9 cellular contexts compared by ENCODE assay signal in genomic region chr12:53251477-53252348, GRCh38. TPM values are rescaled to one million over a fixed set of nuclear protein-coding genes. Genes with fewer than 3 reads are reported as not detected.
DNase-seq lines count a peak whose midpoint lies in the region; ATAC-seq lines count a peak whose summit lies in the region.
"Had no signal": no experiment of that assay in that cellular context is flagged by ENCODE, and none has a peak within 500 bp of the region (broad histone marks: within the 10 kb centered on the region; RNA-seq: fewer than 3 reads in every experiment).

No MANE protein-coding gene starts in this region.

- CTCF ChIA-PET in activated CD4-positive, alpha-beta memory T cell treated with anti-CD3 and anti-CD28 coated beads for 36 hours (lab: Charles Lee) = interaction anchor here (0.6 to 5.1 kb wide), 17 partner anchors 9 to 198 kb away, joined by 3 to 164 read pairs (median 5); partner anchors contain the start of genes ESPL1 and PFDN5

- H3K4me2 ChIP-seq in BLaER1 treated with 17β-estradiol and CSF1 and Interleukin-3, amounts not matched to agents 10 nM and 100 nM = peak overlapping the region; percentile 96 to 100 (median 99)

- no peaks in the 10 kb centered on the region for H3K27me3 Mint-ChIP-seq in activated CD4-positive, alpha-beta memory T cell treated with anti-CD3 and anti-CD28 coated beads for 36 hours
- no peaks in the 10 kb centered on the region for H3K27me3 Mint-ChIP-seq in memory B cell

- H3K4me1 Mint-ChIP-seq in activated CD4-positive, alpha-beta memory T cell treated with anti-CD3 and anti-CD28 coated beads for 36 hours (ENCODE audit: low read depth) = peaks cover 40% of the 10 kb centered on the region
- peaks cover 33% of the 10 kb centered on the region for H3K4me1 Mint-ChIP-seq in memory B cell

- H3K4me1 ChIP-seq in BLaER1 treated with 17β-estradiol and CSF1 and Interleukin-3, amounts not matched to agents 10 nM and 100 nM = peaks cover 49 to 60% (median 56%) of the 10 kb centered on the region in 10 experiments

- peak overlapping the region; percentile 69 to 88 (median 86) for H3K27ac ChIP-seq in BLaER1 treated with 17β-estradiol and CSF1 and Interleukin-3, amounts not matched to agents 10 nM and 100 nM

- no peaks in the 10 kb centered on the region for H3K9me3 ChIP-seq in BLaER1 treated with 17β-estradiol and CSF1 and Interleukin-3, amounts not matched to agents 10 nM and 100 nM (replicated peaks in 1 of 11)

- peaks cover 6% of the 10 kb centered on the region for H3K36me3 Mint-ChIP-seq in activated CD4-positive, alpha-beta memory T cell treated with anti-CD3 and anti-CD28 coated beads for 36 hours
- peaks cover 5% of the 10 kb centered on the region for H3K36me3 Mint-ChIP-seq in memory B cell

- DNase-seq in NCI-H69 (lab: John Stamatoyannopoulos, UW) (peak; percentile 92), memory B cell (ENCODE audit: low spot score in 2 of 2) (peak; percentile 59 to 72)
- DNase-seq in activated CD4-positive, alpha-beta memory T cell treated with anti-CD3 and anti-CD28 coated beads for 36 hours = peak; percentile 79
- peak; percentile 66 for DNase-seq in effector CD8-positive, alpha-beta T cell (lab: John Stamatoyannopoulos, UW)
- peak; percentile 55 for DNase-seq in stimulated activated CD8-positive, alpha-beta memory T cell treated with anti-CD3 and anti-CD28 coated beads, Interleukin-12 subunit alpha, Interleukin-12 subunit beta, amount 100 ng/mL, for 4 hours (ENCODE audit: low read depth)

- peak overlapping the region; percentile 78 to 94 (median 90) for H3K4me3 ChIP-seq in BLaER1 treated with 17β-estradiol and CSF1 and Interleukin-3, amounts not matched to agents 10 nM and 100 nM

- no peaks in the 10 kb centered on the region for H3K9me3 Mint-ChIP-seq in activated CD4-positive, alpha-beta memory T cell treated with anti-CD3 and anti-CD28 coated beads for 36 hours
- no peaks in the 10 kb centered on the region for H3K9me3 Mint-ChIP-seq in memory B cell

- POLR2A ChIA-PET in activated CD4-positive, alpha-beta memory T cell treated with anti-CD3 and anti-CD28 coated beads for 36 hours (lab: Charles Lee) = interaction anchor here (0.6 to 2.0 kb wide), 8 partner anchors 8 to 71 kb away, joined by 3 to 9 read pairs (median 3); partner anchors contain the start of genes CSAD, ESPL1 and ZNF740

- intact Hi-C loops in activated CD4-positive, alpha-beta memory T cell treated with anti-CD3 and anti-CD28 coated beads for 36 hours (cut with micrococcal nuclease) = loop anchor here (1.0 to 5.0 kb wide), 5 partner anchors 15 to 46 kb away; partner anchors contain the start of genes MYG1 and PFDN5

- peak overlapping the region; percentile 89 for H3K27ac Mint-ChIP-seq in activated CD4-positive, alpha-beta memory T cell treated with anti-CD3 and anti-CD28 coated beads for 36 hours
- H3K27ac Mint-ChIP-seq in memory B cell = peak overlapping the region; percentile 93

- peaks cover 13 to 29% (median 23%) of the 10 kb centered on the region in 11 experiments for H3K36me3 ChIP-seq in BLaER1 treated with 17β-estradiol and CSF1 and Interleukin-3, amounts not matched to agents 10 nM and 100 nM

- peak; percentile 84 for ATAC-seq in GM19035 (IDR thresholded peaks at IDR 0.05; ENCODE audit: unreplicated experiment)
- ATAC-seq in HG03342 (IDR thresholded peaks at IDR 0.05; ENCODE audit: unreplicated experiment) = peak; percentile 76
- ATAC-seq in memory B cell (ENCODE audit: low read depth) = peak; percentile 78

- peaks cover 0 to 19% (median 0%) of the 10 kb centered on the region in 11 experiments; a peak in 6 of 22 replicates for H4K20me1 ChIP-seq in BLaER1 treated with 17β-estradiol and CSF1 and Interleukin-3, amounts not matched to agents 10 nM and 100 nM

- H3K9ac ChIP-seq in BLaER1 treated with 17β-estradiol and CSF1 and Interleukin-3, amounts not matched to agents 10 nM and 100 nM = peak overlapping the region; percentile 83 to 95 (median 90)

- H3K4me3 Mint-ChIP-seq in activated CD4-positive, alpha-beta memory T cell treated with anti-CD3 and anti-CD28 coated beads for 36 hours = peak overlapping the region; percentile 97
- H3K4me3 Mint-ChIP-seq in memory B cell = peak overlapping the region; percentile 97

- H3K27me3 ChIP-seq in BLaER1 treated with 17β-estradiol and CSF1 and Interleukin-3, amounts not matched to agents 10 nM and 100 nM = no peaks in the 10 kb centered on the region

RNA-seq across cellular contexts. Expression of gene ESPL1, which starts 16.4 kb away (rescaled TPM):
- 10 to 100 TPM; 70.0 to 77.2 TPM for total RNA-seq in activated CD4-positive, alpha-beta memory T cell treated with anti-CD3 and anti-CD28 coated beads for 36 hours

RNA-seq across cellular contexts. Expression of gene RARG, which starts 19.7 kb away (rescaled TPM):
- total RNA-seq in activated CD4-positive, alpha-beta memory T cell treated with anti-CD3 and anti-CD28 coated beads for 36 hours = 10 to 100 TPM; 21.8 to 25.2 TPM

RNA-seq across cellular contexts. Expression of gene PFDN5, which starts 43.6 kb away (rescaled TPM):
- 100 to 1,000 TPM; 354 to 359 TPM for total RNA-seq in activated CD4-positive, alpha-beta memory T cell treated with anti-CD3 and anti-CD28 coated beads for 36 hours

RNA-seq across cellular contexts. Expression of gene ITGB7, which starts 44.7 kb away (rescaled TPM):
- total RNA-seq in activated CD4-positive, alpha-beta memory T cell treated with anti-CD3 and anti-CD28 coated beads for 36 hours = 100 to 1,000 TPM; 168 to 169 TPM
- total RNA-seq: dermis microvascular lymphatic vessel endothelial cell had no signal

RNA-seq across cellular contexts. Expression of gene MYG1, which starts 47.8 kb away (rescaled TPM):
- 10 to 100 TPM; 77.9 to 82.5 TPM for total RNA-seq in activated CD4-positive, alpha-beta memory T cell treated with anti-CD3 and anti-CD28 coated beads for 36 hours

Comparison
In these comparisons a context has a peak if more than half of its experiments do, and no peak if none do; other contexts are left out.
1. Peak in every context shown above with its lines: DNase-seq, ATAC-seq, H3K4me3 ChIP-seq and H3K27ac ChIP-seq.